8 cellular contexts compared by ENCODE assay signal in genomic region chr2:131492418-131493198, GRCh38. TPM values are rescaled to one million over a fixed set of nuclear protein-coding genes. Genes with fewer than 3 reads are reported as not detected.
DNase-seq lines count a peak whose midpoint lies in the region; ATAC-seq and TF ChIP-seq lines count a peak whose summit lies in the region.

No MANE protein-coding gene starts in this region.

- peak overlapping the region; percentile 72 for H2BK5ac ChIP-seq in IMR-90 (ENCODE audit: low read depth, low read length, poor library complexity, severe bottlenecking)

- peak overlapping the region; percentile 36; the same call in 1 of the 2 replicates for H3K18ac ChIP-seq in IMR-90 (ENCODE audit: low read depth, low read length)

- no peak overlapping the region; the same call in 1 of the 2 replicates for H2BK20ac ChIP-seq in IMR-90 (ENCODE audit: low read depth, low read length)

- H4K91ac ChIP-seq in IMR-90 (ENCODE audit: insufficient read depth, low read depth, low read length): peak overlapping the region; percentile 46

- H3K79me1 ChIP-seq in IMR-90 (ENCODE audit: low read depth in 1 of 2, low read length in 2 of 2): peaks cover 3 to 61% of the 10 kb centered on the region in 2 experiments; a peak in 3 of 4 replicates

- H3K9me3 ChIP-seq in IMR-90 (ENCODE audit: control insufficient read depth, insufficient read depth, low read length) (no peaks in the 10 kb centered on the region), OCI-LY3 (ENCODE audit: insufficient read depth, low read length) (no peaks in the 10 kb centered on the region), mucosa of descending colon (no peaks in the 10 kb centered on the region)

- H3K27me3 ChIP-seq in IMR-90 (ENCODE audit: control insufficient read depth, insufficient read depth, low read length) (no peaks in the 10 kb centered on the region), OCI-LY3 (ENCODE audit: low read depth, low read length) (no peaks in the 10 kb centered on the region)

- H3K4me3 ChIP-seq in IMR-90 (ENCODE audit: insufficient read depth, low read depth, low read length) (peak overlapping the region; percentile 76), OCI-LY3 (ENCODE audit: low read length) (peak overlapping the region; percentile 98), mucosa of descending colon (peak overlapping the region; percentile 67)

- POLR2A ChIA-PET in IMR-90 (lab: Charles Lee; ENCODE audit: unreplicated experiment): no interaction called here

- no TSS peak for BruUV-seq in IMR-90 (replicated peaks; lab: Mats Ljungman, UMichigan)

- dilution Hi-C loops in IMR-90 (cut with HindIII; ENCODE audit: low sequenced_read_pairs, unreplicated experiment): no loop called here

- H3K9ac ChIP-seq in IMR-90 (ENCODE audit: low read depth, low read length): peak overlapping the region; percentile 85
- peak overlapping the region; percentile 93 for H3K9ac ChIP-seq in OCI-LY3 (ENCODE audit: low read length)

- H2AK9ac ChIP-seq in IMR-90 (replicated peaks; ENCODE audit: low read depth, low read length, poor library complexity): peak overlapping the region; percentile 94

- intact Hi-C loops in IMR-90 (cut with micrococcal nuclease) (loop anchor here (1.0 to 5.0 kb wide), 4 partner anchors 79 to 338 kb away; no protein-coding TSS in a partner anchor), mucosa of descending colon (cut with DNase I, micrococcal nuclease) (no loop called here)

- H2AK5ac ChIP-seq in IMR-90 (ENCODE audit: low read depth, low read length): peak overlapping the region; percentile 58

- peak overlapping the region; percentile 83; the same call in 1 of the 2 replicates for H3K23ac ChIP-seq in IMR-90 (ENCODE audit: low read depth, low read length)

- no peaks in the 10 kb centered on the region; the same call in none of the 2 replicates for H4K20me1 ChIP-seq in IMR-90 (ENCODE audit: insufficient read depth, low read length)
- H4K20me1 ChIP-seq in OCI-LY3 (ENCODE audit: insufficient read depth, low read length): peaks cover 36% of the 10 kb centered on the region

- H3K4me1 ChIP-seq in IMR-90 (ENCODE audit: control insufficient read depth, insufficient read depth, low read length) (0 out of 2 replicates have a peak, but pooled peaks cover 2% of the 10 kb centered on the region), OCI-LY3 (ENCODE audit: low read length) (peaks cover 22% of the 10 kb centered on the region), mucosa of descending colon (ENCODE audit: low read depth) (peaks cover 12% of the 10 kb centered on the region)

- peak; percentile 66 for TF ChIP-seq CTCF in IMR-90 (conservative IDR thresholded peaks at IDR 0.05; ENCODE audit: low read depth, low read length)
- TF ChIP-seq CTCF in OCI-LY3 (IDR thresholded peaks at IDR 0.05; ENCODE audit: low read depth, low read length): peak; percentile 73
- TF ChIP-seq CTCF in mucosa of descending colon (IDR thresholded peaks at IDR 0.05): peak; percentile 65

- H4K8ac ChIP-seq in IMR-90 (ENCODE audit: low read depth in 2 of 2, low read length in 2 of 2): peak overlapping the region; percentile 86 to 96; a peak in 3 of 4 replicates

- in situ Hi-C loops in IMR-90 (cut with MboI; ENCODE audit: low sequenced_read_pairs): no loop called here

- H3K9me1 ChIP-seq in IMR-90 (ENCODE audit: insufficient read depth, low read length): no peaks in the 10 kb centered on the region

- peak overlapping the region; percentile 100 for H2AFZ ChIP-seq in IMR-90 (replicated peaks; ENCODE audit: low read length, poor library complexity)
- H2AFZ ChIP-seq in OCI-LY3 (ENCODE audit: low read depth, low read length): peak overlapping the region; percentile 59; the same call in 1 of the 2 replicates

- H2BK15ac ChIP-seq in IMR-90 (ENCODE audit: low read depth, low read length): no peak overlapping the region; the same call in 2 of the 3 replicates

- H3K4me2 ChIP-seq in IMR-90 (ENCODE audit: low read depth, low read length): peak overlapping the region; percentile 84
- peak overlapping the region; percentile 98 for H3K4me2 ChIP-seq in OCI-LY3 (ENCODE audit: low read length)

- no peak overlapping the region; the same call in 1 of the 2 replicates for H3K56ac ChIP-seq in IMR-90 (ENCODE audit: extremely low read depth, insufficient read depth, low read length)

- ATAC-seq in GM21529 (IDR thresholded peaks at IDR 0.05; ENCODE audit: unreplicated experiment) (peak; percentile 66), IMR-90 (ENCODE audit: low read depth) (peak; percentile 82), mucosa of descending colon (peak; percentile 86)

- H3K36me3 ChIP-seq in IMR-90 (ENCODE audit: control insufficient read depth, insufficient read depth, low read length): peaks cover 3% of the 10 kb centered on the region
- H3K36me3 ChIP-seq in OCI-LY3 (replicated peaks; ENCODE audit: low read depth, low read length): peaks cover 3% of the 10 kb centered on the region
- no peaks in the 10 kb centered on the region for H3K36me3 ChIP-seq in mucosa of descending colon (ENCODE audit: low read depth)

- TF ChIP-seq RAD21 in IMR-90 (IDR thresholded peaks at IDR 0.05; ENCODE audit: low read length): no peak

- no peak for TF ChIP-seq POLR2A in IMR-90 (IDR thresholded peaks at IDR 0.05; ENCODE audit: low read depth, low read length)

- peak overlapping the region; percentile 76 for H4K5ac ChIP-seq in IMR-90 (ENCODE audit: low read depth, low read length)

- WGBS in IMR-90 (ENCODE audit: extremely low coverage in 2 of 2, insufficient read length in 1 of 2), 2 experiments: 1% methylated on average over 51 of the region's 79 CpGs; no CpG with 5 or more reads in 1 of the 2 experiments

- H3K27ac ChIP-seq in IMR-90 (ENCODE audit: insufficient read depth, low read length) (peak overlapping the region; percentile 74), OCI-LY3 (ENCODE audit: low read length) (peak overlapping the region; percentile 79), epithelial cell of prostate (peak overlapping the region; percentile 67)

- CTCF ChIA-PET in IMR-90 (lab: Yijun Ruan, JAX): interaction anchor here (0.5 to 0.6 kb wide), 5 partner anchors 80 to 1793 kb away, joined by 3 to 4 read pairs (median 3); no protein-coding TSS in a partner anchor

- peak overlapping the region; percentile 95 for H3K4ac ChIP-seq in IMR-90 (ENCODE audit: low read depth, low read length)

- H3K79me2 ChIP-seq in OCI-LY3 (ENCODE audit: low read length): peaks cover 89% of the 10 kb centered on the region

- H2BK120ac ChIP-seq in IMR-90 (ENCODE audit: low read depth, low read length): peak overlapping the region; percentile 81

- DNase-seq in DMS53 (lab: John Stamatoyannopoulos, UW) (peak; percentile 90), IMR-90 (peak; percentile 90), activated T-cell treated with anti-CD3 and anti-CD28 coated beads for 24 hours (ENCODE audit: low read depth) (peak; percentile 93), epithelial cell of prostate (ENCODE audit: low read depth, low spot score) (peak; percentile 88), mucosa of descending colon (peak; percentile 93 to 96 (median 96))
- DNase-seq in stimulated activated CD8-positive, alpha-beta memory T cell treated with anti-CD3 and anti-CD28 coated beads, Interleukin-4, amount 100 ng/mL, for 1 hour (ENCODE audit: low read depth in 2 of 2, low spot score in 1 of 2): peak; percentile 79 to 81

- peak overlapping the region; percentile 97 for H3K14ac ChIP-seq in IMR-90 (replicated peaks; ENCODE audit: low read depth, low read length)

TF ChIP-seq in IMR-90, 13 proteins besides CTCF, POLR2A, EP300 and RAD21 (continues in another document):
- TF ChIP-seq RFX5 (IDR thresholded peaks at IDR 0.05; ENCODE audit: low read depth, low read length) (no peak), BHLHE40 (IDR thresholded peaks at IDR 0.05; ENCODE audit: low read depth, low read length) (no peak), CEBPB (IDR thresholded peaks at IDR 0.05; ENCODE audit: low read depth, low read length) (no peak), FOS (IDR thresholded peaks at IDR 0.05; ENCODE audit: low read depth, low read length) (no peak), USF2 (IDR thresholded peaks at IDR 0.05; ENCODE audit: low read depth, low read length) (no peak), MXI1 (IDR thresholded peaks at IDR 0.05; ENCODE audit: borderline replicate concordance, low read depth, low read length) (0 out of 2 replicates have a peak, but pooled peaks have one; percentile 59), RCOR1 (IDR thresholded peaks at IDR 0.05; ENCODE audit: insufficient replicate concordance, low read length) (no peak), CHD1 (IDR thresholded peaks at IDR 0.05; ENCODE audit: low read depth, low read length) (no peak), NFE2L2 (IDR thresholded peaks at IDR 0.05; ENCODE audit: low read depth, low read length) (no peak)

RNA-seq across cellular contexts. Expression of gene MZT2A, which starts 0.4 kb away (rescaled TPM):
- total RNA-seq in IMR-90 (2012; rRNA removed) (23.1 and 25.8 TPM in 2 replicates), mucosa of descending colon (10 to 100 TPM; 47.5 to 75.3 (median 60.4) TPM)
- 82.3 and 139 TPM in 2 replicates for polyA plus RNA-seq in IMR-90 (2012; rRNA removed)
- polyA plus RNA-seq in IMR-90 (2012; cell fraction: cytosol; rRNA removed): 325 and 338 TPM in 2 replicates
- polyA plus RNA-seq in IMR-90 (2012; cell fraction: nucleus; rRNA removed; ENCODE audit: low replicate concordance): 49.5 and 86.3 TPM in 2 replicates

RNA-seq across cellular contexts. Expression of gene TUBA3D, which starts 16.7 kb away (rescaled TPM):
- not detected in 2 replicates for total RNA-seq in IMR-90 (2012; rRNA removed)
- not detected in 2 replicates for polyA plus RNA-seq in IMR-90 (2012; rRNA removed)
- not detected in 2 replicates for polyA plus RNA-seq in IMR-90 (2012; cell fraction: cytosol; rRNA removed)
- not detected in 2 replicates for polyA plus RNA-seq in IMR-90 (2012; cell fraction: nucleus; rRNA removed; ENCODE audit: low replicate concordance)
- not detected for total RNA-seq in mucosa of descending colon

RNA-seq across cellular contexts. Expression of gene CCDC74A, which starts 35.1 kb away (rescaled TPM):
- 3.1 and 3.8 TPM in 2 replicates for total RNA-seq in IMR-90 (2012; rRNA removed)
- 11.9 and 13.5 TPM in 2 replicates for polyA plus RNA-seq in IMR-90 (2012; rRNA removed)
- polyA plus RNA-seq in IMR-90 (2012; cell fraction: cytosol; rRNA removed): 5.8 and 9.6 TPM in 2 replicates
- polyA plus RNA-seq in IMR-90 (2012; cell fraction: nucleus; rRNA removed; ENCODE audit: low replicate concordance): 62.7 and 89.4 TPM in 2 replicates
- total RNA-seq in mucosa of descending colon: 1 to 10 TPM; 1.4 to 3.7 (median 2.2) TPM

Comparison
In these comparisons a context has a peak if more than half of its experiments do, and no peak if none do; other contexts are left out.
1. Peak in every context shown above with its lines: DNase-seq, ATAC-seq, H3K4me3 ChIP-seq and H3K27ac ChIP-seq.